ENCODE assay signal across 18 cellular contexts in genomic region chr1:203665986-203666385, GRCh38. TPM values are rescaled to one million over a fixed set of nuclear protein-coding genes. Genes with fewer than 3 reads are reported as not detected.
DNase-seq lines count a peak whose midpoint lies in the region; ATAC-seq and TF ChIP-seq lines count a peak whose summit lies in the region.
"Had no signal": no experiment of that assay in that cellular context is flagged by ENCODE, and none has a peak within 500 bp of the region (broad histone marks: within the 10 kb centered on the region; RNA-seq: fewer than 3 reads in every experiment).

No MANE protein-coding gene starts in this region.

- H3K4me1 ChIP-seq in esophagus muscularis mucosa (peaks cover 96 to 100% (median 100%) of the 10 kb centered on the region in 4 donors), parathyroid adenoma (no peaks in the 10 kb centered on the region)

- no peak for TF ChIP-seq POLR2A in esophagus muscularis mucosa (IDR thresholded peaks at IDR 0.05; ENCODE audit: low read depth)

- H3K36me3 Mint-ChIP-seq in Calu3 (ENCODE audit: insufficient read depth, unreplicated experiment) = no peaks in the 10 kb centered on the region

- H3K27ac Mint-ChIP-seq in Calu3 (ENCODE audit: unreplicated experiment) = no peak overlapping the region
- H3K27ac Mint-ChIP-seq: activated CD4-positive, alpha-beta T cell treated with anti-CD3 and anti-CD28 coated beads, Interleukin-2, amount 10 ng/mL, durations not matched to agents 24 days and 14 days had no signal

- peaks cover 69% of the 10 kb centered on the region for H3K36me3 ChIP-seq in MG63
- H3K36me3 ChIP-seq in esophagus muscularis mucosa = peaks cover 0 to 10% (median 0%) of the 10 kb centered on the region in 4 donors
- no peaks in the 10 kb centered on the region for H3K36me3 ChIP-seq in parathyroid adenoma (ENCODE audit: control insufficient read depth, insufficient read depth, low read length)

- H3K27me3 ChIP-seq in MG63 (no peaks in the 10 kb centered on the region), esophagus muscularis mucosa (no peaks in the 10 kb centered on the region), parathyroid adenoma (ENCODE audit: control insufficient read depth, insufficient read depth, low read length) (no peaks in the 10 kb centered on the region)

- TF ChIP-seq CTCF in esophagus muscularis mucosa (IDR thresholded peaks at IDR 0.05) (no peak), parathyroid adenoma (IDR thresholded peaks at IDR 0.05) (no peak), Calu3 (IDR thresholded peaks at IDR 0.05; ENCODE audit: unreplicated experiment) (no peak)

- no peak overlapping the region for H3K9ac ChIP-seq in parathyroid adenoma

- H3K4me1 Mint-ChIP-seq in Calu3 (ENCODE audit: low read depth, unreplicated experiment) = peaks cover 32% of the 10 kb centered on the region

- H3K9me3 Mint-ChIP-seq in Calu3 (ENCODE audit: low read depth, unreplicated experiment) = no peaks in the 10 kb centered on the region
- H3K9me3 Mint-ChIP-seq: activated CD4-positive, alpha-beta T cell treated with anti-CD3 and anti-CD28 coated beads, Interleukin-2, amount 10 ng/mL, durations not matched to agents 24 days and 14 days had no signal

- H3K4me3 ChIP-seq in MG63 (no peak overlapping the region), esophagus muscularis mucosa (no peak overlapping the region), parathyroid adenoma (ENCODE audit: low read depth, low read length) (no peak overlapping the region)

- ATAC-seq in GM18861 (IDR thresholded peaks at IDR 0.05; ENCODE audit: unreplicated experiment) (no peak), HG02885 (IDR thresholded peaks at IDR 0.05; ENCODE audit: poor library complexity, unreplicated experiment) (no peak)
- ATAC-seq: HepG2, left colon, PC-3 had no signal

- no peaks in the 10 kb centered on the region for H3K9me3 ChIP-seq in MG63
- no peaks in the 10 kb centered on the region for H3K9me3 ChIP-seq in esophagus muscularis mucosa
- H3K9me3 ChIP-seq in parathyroid adenoma (ENCODE audit: control insufficient read depth, low read length) = no peaks in the 10 kb centered on the region

- DNase-seq in A172 (ENCODE audit: low spot score) (peak; percentile 54), MG63 (peak; percentile 81), esophagus muscularis mucosa (ENCODE audit: extremely low spot score) (no peak), Calu3 (no peak), COR-L47 (lab: John Stamatoyannopoulos, UW) (no peak)
- DNase-seq: activated CD4-positive, alpha-beta T cell treated with anti-CD3 and anti-CD28 coated beads, Interleukin-2, amount 10 ng/mL, durations not matched to agents 24 days and 14 days; effector memory CD4-positive, alpha-beta T cell; head of caudate nucleus; left colon; NCI-H1092; NCI-H345; PC-3; stimulated activated CD4-positive, alpha-beta T cell treated with anti-CD3 and anti-CD28 coated beads, Interleukin-12 subunit alpha, Interleukin-12 subunit beta, amount 100 ng/mL, for 4 hours; T-helper 2 cell had no signal

- H3K79me2 ChIP-seq in parathyroid adenoma = no peaks in the 10 kb centered on the region

- CTCF ChIA-PET in Calu3 (lab: Charles Lee) = interaction anchor here (0.6 kb wide), 1 partner anchor 71 kb away, joined by 3 read pairs; no protein-coding TSS in a partner anchor

- H3K4me2 ChIP-seq in parathyroid adenoma (ENCODE audit: low read length) = no peak overlapping the region

- H3K4me3 Mint-ChIP-seq in Calu3 (ENCODE audit: low read depth, unreplicated experiment) = no peak overlapping the region
- H3K4me3 Mint-ChIP-seq: activated CD4-positive, alpha-beta T cell treated with anti-CD3 and anti-CD28 coated beads, Interleukin-2, amount 10 ng/mL, durations not matched to agents 24 days and 14 days had no signal

- BruUV-seq in Calu3 (replicated peaks; lab: Mats Ljungman, UMichigan) = no TSS peak

- no peak overlapping the region for H2AFZ ChIP-seq in parathyroid adenoma

- H3K27ac ChIP-seq in esophagus muscularis mucosa (replicated peaks in 1 of 4) (peak overlapping the region; percentile 81 to 95 (median 91)), parathyroid adenoma (peak overlapping the region; percentile 53)

- intact Hi-C loops in esophagus muscularis mucosa (cut with DNase I) (no loop called here), Calu3 (cut with micrococcal nuclease; ENCODE audit: unreplicated experiment) (no loop called here)

- TF ChIP-seq EP300 in esophagus muscularis mucosa (IDR thresholded peaks at IDR 0.05) = no peak

- H3K27me3 Mint-ChIP-seq in Calu3 (ENCODE audit: unreplicated experiment) = peaks cover 26% of the 10 kb centered on the region
- H3K27me3 Mint-ChIP-seq: activated CD4-positive, alpha-beta T cell treated with anti-CD3 and anti-CD28 coated beads, Interleukin-2, amount 10 ng/mL, durations not matched to agents 24 days and 14 days had no signal

- 35% methylated on average over 2 of the region's 2 CpGs for WGBS in esophagus muscularis mucosa

RNA-seq across cellular contexts. Expression of gene ATP2B4, which starts 39.4 kb away (rescaled TPM):
- 41.9 and 44.6 TPM in 2 replicates for total RNA-seq in A172 (2014; rRNA removed; shearing (Covaris generic))
- total RNA-seq in MG63 (2014; rRNA removed; shearing (Covaris generic); ENCODE audit: low replicate concordance) = 37.6 and 43.6 TPM in 2 replicates
- total RNA-seq in esophagus muscularis mucosa (100 to 1,000 TPM; 177 to 395 (median 260) TPM), Calu3 (2022) (1.9 and 3.9 TPM in 2 replicates)

Comparison
In these comparisons a context has a peak if more than half of its experiments do, and no peak if none do; other contexts are left out.
1. DNase-seq: peak in A172 (single experiment) and MG63 (single experiment); none in esophagus muscularis mucosa (single experiment), Calu3 (single experiment) and COR-L47 (single experiment).